ENCODE assay signal across 19 cellular contexts in genomic region chr9:126114850-126115460, GRCh38.
"Had no signal": no experiment of that assay in that cellular context is flagged by ENCODE, and none has a peak within 500 bp of the region (broad histone marks: within the 10 kb centered on the region; RNA-seq: fewer than 3 reads in every experiment).

No MANE protein-coding gene starts in this region.

- H3K9me3 Mint-ChIP-seq: activated B cell treated with CpG ODN at 0.5 μM for 24 hours; activated CD8-positive, alpha-beta T cell treated with anti-CD3 and anti-CD28 coated beads for 36 hours; activated T-helper 17 cell treated with anti-CD3 and anti-CD28 coated beads, Interleukin-2, amount 50 U/mL, for 72 hours had no signal

- H3K27ac Mint-ChIP-seq: activated B cell treated with CpG ODN at 0.5 μM for 24 hours; activated CD8-positive, alpha-beta T cell treated with anti-CD3 and anti-CD28 coated beads for 36 hours; activated T-helper 17 cell treated with anti-CD3 and anti-CD28 coated beads, Interleukin-2, amount 50 U/mL, for 72 hours; nephron; progenitor cell of endocrine pancreas; T-helper 17 cell had no signal

- H3K27ac ChIP-seq: colonic mucosa, foreskin keratinocyte, right atrium auricular region, thoracic aorta had no signal

- H3K4me1 ChIP-seq: colonic mucosa, foreskin keratinocyte, right atrium auricular region had no signal

- H3K4me2 ChIP-seq: smooth muscle cell had no signal

- DNase-seq: activated B cell treated with CpG ODN at 0.5 μM for 24 hours; activated CD4-positive, alpha-beta T cell treated with anti-CD3 and anti-CD28 coated beads for 48 hours; activated CD8-positive, alpha-beta T cell treated with anti-CD3 and anti-CD28 coated beads for 36 hours; activated naive CD4-positive, alpha-beta T cell treated with anti-CD3 and anti-CD28 coated beads, Interleukin-2, amount 50 U/mL, for 16 hours; activated T-cell treated with anti-CD3 and anti-CD28 coated beads for 4 hours; central memory CD4-positive, alpha-beta T cell; colonic mucosa; foreskin keratinocyte; glutamatergic neuron; occipital lobe; T-helper 17 cell had no signal

- H3K9me3 ChIP-seq: colonic mucosa, right atrium auricular region, thoracic aorta had no signal

- H3K36me3 ChIP-seq: colonic mucosa, right atrium auricular region, thoracic aorta had no signal

- ATAC-seq: activated CD8-positive, alpha-beta T cell treated with anti-CD3 and anti-CD28 coated beads for 36 hours; activated T-helper 17 cell treated with anti-CD3 and anti-CD28 coated beads, Interleukin-2, amount 50 U/mL, for 72 hours; foreskin keratinocyte; T-helper 17 cell had no signal

- H3K4me3 ChIP-seq: colonic mucosa, right atrium auricular region, smooth muscle cell, thoracic aorta had no signal

- FAIRE-seq: endothelial cell of umbilical vein, urothelium cell line had no signal

- H3K27me3 ChIP-seq: colonic mucosa, right atrium auricular region had no signal

- H3K4me3 Mint-ChIP-seq: activated B cell treated with CpG ODN at 0.5 μM for 24 hours; activated CD8-positive, alpha-beta T cell treated with anti-CD3 and anti-CD28 coated beads for 36 hours; activated T-helper 17 cell treated with anti-CD3 and anti-CD28 coated beads, Interleukin-2, amount 50 U/mL, for 72 hours; nephron; T-helper 17 cell had no signal

- H3K4me1 Mint-ChIP-seq: activated B cell treated with CpG ODN at 0.5 μM for 24 hours, nephron had no signal
